Comparison of ENCODE assay signal across 1 cellular context in the genomic region with DNA sequence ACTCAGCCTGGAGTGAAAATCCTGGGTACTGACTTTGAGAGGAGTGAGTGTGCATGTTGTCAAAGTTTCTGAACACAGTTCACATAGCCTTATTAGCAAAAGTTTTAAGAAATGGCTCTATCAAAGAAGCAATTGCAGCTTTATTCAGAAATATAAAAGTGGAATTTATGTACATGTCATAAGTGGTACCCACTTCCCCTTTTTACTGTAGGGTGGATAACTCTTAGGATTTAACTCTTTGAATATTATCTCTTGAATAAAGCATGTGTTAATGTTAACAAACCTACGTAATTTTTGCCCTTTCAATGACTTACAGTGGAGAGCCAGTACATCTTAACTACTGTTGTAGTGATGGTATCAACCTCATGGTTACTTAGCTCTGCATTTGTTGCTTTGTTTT.
TF ChIP-seq lines count a peak whose summit lies in the region.

No MANE protein-coding gene starts in this region.

TF ChIP-seq in IMR-90, 13 proteins besides CTCF, POLR2A, EP300 and RAD21 (continued from another document):
- TF ChIP-seq NFE2L2 (IDR thresholded peaks at IDR 0.05; ENCODE audit: low read depth, low read length): no peak
- TF ChIP-seq RFX5 (IDR thresholded peaks at IDR 0.05; ENCODE audit: low read depth, low read length): no peak
- no peak for TF ChIP-seq CEBPB (IDR thresholded peaks at IDR 0.05; ENCODE audit: low read depth, low read length)
- TF ChIP-seq, protein P1, sequence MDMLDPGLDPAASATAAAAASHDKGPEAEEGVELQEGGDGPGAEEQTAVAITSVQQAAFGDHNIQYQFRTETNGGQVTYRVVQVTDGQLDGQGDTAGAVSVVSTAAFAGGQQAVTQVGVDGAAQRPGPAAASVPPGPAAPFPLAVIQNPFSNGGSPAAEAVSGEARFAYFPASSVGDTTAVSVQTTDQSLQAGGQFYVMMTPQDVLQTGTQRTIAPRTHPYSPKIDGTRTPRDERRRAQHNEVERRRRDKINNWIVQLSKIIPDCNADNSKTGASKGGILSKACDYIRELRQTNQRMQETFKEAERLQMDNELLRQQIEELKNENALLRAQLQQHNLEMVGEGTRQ (IDR thresholded peaks at IDR 0.05; ENCODE audit: low read depth, low read length): no peak
- TF ChIP-seq BHLHE40 (IDR thresholded peaks at IDR 0.05; ENCODE audit: low read depth, low read length): no peak
- TF ChIP-seq MAFK (IDR thresholded peaks at IDR 0.05; ENCODE audit: low read depth, low read length): no peak
- TF ChIP-seq SMC3 (IDR thresholded peaks at IDR 0.05; ENCODE audit: low read depth, low read length): no peak
